In the genomic region with DNA sequence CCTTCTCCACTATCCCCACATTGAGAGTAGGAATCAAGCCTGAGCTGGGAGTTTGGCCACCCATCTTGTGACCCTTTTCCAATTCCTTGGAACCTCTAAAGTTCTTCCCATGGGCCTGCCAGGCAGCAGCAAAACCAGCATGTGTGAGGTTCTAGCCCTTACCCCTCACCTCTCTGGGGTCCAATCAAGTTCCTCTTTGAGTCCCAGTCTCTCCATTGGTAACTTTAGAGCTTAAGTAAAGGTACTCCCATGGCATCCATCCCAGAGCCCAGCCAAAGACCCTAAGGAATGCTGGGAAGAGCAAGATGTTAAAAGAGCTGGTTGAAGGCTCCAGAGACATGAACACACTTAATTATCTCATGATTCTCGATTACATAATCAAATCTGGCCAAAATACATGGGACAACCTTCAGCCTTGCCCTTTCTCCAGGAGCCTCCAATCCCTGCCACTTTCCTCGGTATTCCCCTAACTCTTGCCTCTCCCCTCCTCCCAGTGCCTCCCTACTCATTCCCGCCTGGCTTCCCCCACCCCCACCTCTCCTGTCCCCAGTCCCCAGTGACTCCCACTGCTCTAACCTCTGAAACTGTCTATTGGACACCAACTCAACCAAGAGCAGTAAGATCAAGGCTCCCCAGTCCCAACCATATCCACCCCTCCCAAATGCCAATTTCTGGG, we compare ENCODE assay signal across 12 cellular contexts. TPM values are rescaled to one million over a fixed set of nuclear protein-coding genes. Genes with fewer than 3 reads are reported as not detected.
DNase-seq lines count a peak whose midpoint lies in the region; ATAC-seq and TF ChIP-seq lines count a peak whose summit lies in the region.
"Had no signal": no experiment of that assay in that cellular context is flagged by ENCODE, and none has a peak within 500 bp of the region (broad histone marks: within the 10 kb centered on the region; RNA-seq: fewer than 3 reads in every experiment).

No MANE protein-coding gene starts in this region.

- H3K9me3 ChIP-seq in left ventricle myocardium inferior (replicated peaks) (no peaks in the 10 kb centered on the region), vagina (no peaks in the 10 kb centered on the region)

- H3K9me3 Mint-ChIP-seq in nephron progenitor cell = no peaks in the 10 kb centered on the region
- H3K9me3 Mint-ChIP-seq: central memory CD8-positive, alpha-beta T cell had no signal

- H3K27me3 Mint-ChIP-seq in nephron progenitor cell (ENCODE audit: low read depth, poor library complexity) = peaks cover 3% of the 10 kb centered on the region
- H3K27me3 Mint-ChIP-seq: central memory CD8-positive, alpha-beta T cell had no signal

- no peak for TF ChIP-seq POLR2A in vagina (IDR thresholded peaks at IDR 0.05)

- peaks cover 67% of the 10 kb centered on the region for H3K4me1 Mint-ChIP-seq in nephron progenitor cell

- H3K27ac Mint-ChIP-seq in nephron progenitor cell = no peak overlapping the region

- H3K36me3 ChIP-seq in left ventricle myocardium inferior = peaks cover 7% of the 10 kb centered on the region
- peaks cover 0 to 6% of the 10 kb centered on the region in 2 donors for H3K36me3 ChIP-seq in vagina

- peaks cover 24% of the 10 kb centered on the region for H3K36me3 Mint-ChIP-seq in nephron progenitor cell (ENCODE audit: low read depth)

- H3K27ac ChIP-seq in left ventricle myocardium inferior (replicated peaks) = peak overlapping the region; percentile 100
- peak overlapping the region; percentile 100 for H3K27ac ChIP-seq in cingulate gyrus (ENCODE audit: low read depth, low read length)
- peak overlapping the region; percentile 90 for H3K27ac ChIP-seq in vagina

- peak overlapping the region; percentile 92 for H3K4me3 ChIP-seq in left ventricle myocardium inferior
- H3K4me3 ChIP-seq in vagina = peak overlapping the region; percentile 60 to 86

- H3K4me1 ChIP-seq in left ventricle myocardium inferior = peaks cover 72% of the 10 kb centered on the region
- H3K4me1 ChIP-seq in vagina = peaks cover 52% of the 10 kb centered on the region

- TF ChIP-seq CTCF in left ventricle myocardium inferior (IDR thresholded peaks at IDR 0.05; ENCODE audit: borderline replicate concordance) (no peak), nephron progenitor cell (IDR thresholded peaks at IDR 0.05) (no peak), vagina (IDR thresholded peaks at IDR 0.05) (no peak)

- intact Hi-C loops in left ventricle myocardium inferior (cut with micrococcal nuclease) (no loop called here), left cardiac atrium (cut with DNase I) (no loop called here), vagina (cut with DNase I) (loop anchor here (10.0 kb wide), 1 partner anchor 50 kb away; the partner anchor contains the start of gene IGFBP6)

- H3K27me3 ChIP-seq in left ventricle myocardium inferior (ENCODE audit: low read depth) = no peaks in the 10 kb centered on the region
- no peaks in the 10 kb centered on the region for H3K27me3 ChIP-seq in vagina

- peak overlapping the region; percentile 94 for H3K4me3 Mint-ChIP-seq in nephron progenitor cell

- ATAC-seq in left cardiac atrium (no peak), HG03520 (IDR thresholded peaks at IDR 0.05; ENCODE audit: unreplicated experiment) (no peak), HG03196 (IDR thresholded peaks at IDR 0.05; ENCODE audit: unreplicated experiment) (no peak), GM18511 (IDR thresholded peaks at IDR 0.05; ENCODE audit: unreplicated experiment) (no peak)

- no peak for DNase-seq in left ventricle myocardium inferior
- DNase-seq in left cardiac atrium = no peak
- DNase-seq in nephron progenitor cell = no peak
- DNase-seq in vagina (ENCODE audit: extremely low spot score in 2 of 2) = no peak
- DNase-seq: activated CD4-positive, alpha-beta T cell treated with anti-CD3 and anti-CD28 coated beads, Interleukin-2, amount 50 U/mL, for 48 hours; NCI-H1417 had no signal

RNA-seq across cellular contexts. Expression of gene TNS2, which starts 4.8 kb away (rescaled TPM):
- total RNA-seq in left ventricle myocardium inferior (109 TPM), left cardiac atrium (100 to 1,000 TPM; 108 to 122 TPM), vagina (235 TPM)

RNA-seq across cellular contexts. Expression of gene SPRYD3, which starts 34.2 kb away (rescaled TPM):
- total RNA-seq in left ventricle myocardium inferior = 49.1 TPM
- 10 to 100 TPM; 34.3 to 51.3 TPM for total RNA-seq in left cardiac atrium
- 27.0 TPM for total RNA-seq in vagina

RNA-seq across cellular contexts. Expression of gene EIF4B, which starts 38.8 kb away (rescaled TPM):
- total RNA-seq in left ventricle myocardium inferior (390 TPM), left cardiac atrium (100 to 1,000 TPM; 332 to 341 TPM), vagina (339 TPM)

RNA-seq across cellular contexts. Expression of gene IGFBP6, which starts 52.4 kb away (rescaled TPM):
- total RNA-seq in left ventricle myocardium inferior (53.0 TPM), left cardiac atrium (100 to 1,000 TPM; 134 to 139 TPM), vagina (684 TPM)

RNA-seq across cellular contexts. Expression of gene SOAT2, which starts 58.3 kb away (rescaled TPM):
- total RNA-seq in left ventricle myocardium inferior (not detected), left cardiac atrium (not detected), vagina (0.74 TPM)
- total RNA-seq: omental fat pad had no signal
